Comparison of ENCODE assay signal across 21 cellular contexts in the genomic region with DNA sequence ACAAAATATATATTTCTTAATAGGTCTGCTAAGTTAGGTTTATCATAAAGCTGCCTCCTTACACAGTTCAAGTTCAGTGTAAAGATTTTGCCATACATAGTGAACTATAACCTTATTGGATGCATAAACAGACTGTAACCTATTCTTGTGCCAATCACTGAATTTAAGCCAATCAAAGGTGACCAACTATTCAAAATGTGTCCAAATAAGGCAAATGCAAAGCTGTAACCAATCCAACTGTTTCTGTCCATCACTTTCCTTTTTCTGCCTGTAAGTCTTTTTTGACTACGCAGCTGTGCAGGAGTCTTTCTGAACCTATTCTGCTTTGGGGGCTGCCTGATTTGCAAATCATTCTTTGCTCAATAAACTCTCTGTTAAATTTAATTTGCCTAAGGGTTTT. TPM values are rescaled to one million over a fixed set of nuclear protein-coding genes. Genes with fewer than 3 reads are reported as not detected.
DNase-seq lines count a peak whose midpoint lies in the region; ATAC-seq, FAIRE-seq and TF ChIP-seq lines count a peak whose summit lies in the region.
"Had no signal": no experiment of that assay in that cellular context is flagged by ENCODE, and none has a peak within 500 bp of the region (broad histone marks: within the 10 kb centered on the region; RNA-seq: fewer than 3 reads in every experiment).

No MANE protein-coding gene starts in this region.

- 52% methylated on average over 1 of the region's 1 CpG for WGBS in GM12878 (ENCODE audit: insufficient coverage, insufficient replicate concordance, low lambda C conversion rate, missing lambda C conversion rate)

- H3K4me1 ChIP-seq in GM12878 (ENCODE audit: control insufficient read depth, insufficient read depth, low read length) = peaks cover 22% of the 10 kb centered on the region
- H3K4me1 ChIP-seq: lower lobe of right lung had no signal

- DNase-seq in DMS53 (lab: John Stamatoyannopoulos, UW) = peak; percentile 73
- DNase-seq in GM19239 (ENCODE audit: insufficient read length, low spot score) = no peak
- DNase-seq in NCI-H526 (lab: John Stamatoyannopoulos, UW) = peak; percentile 27 to 33
- peak; percentile 51 for DNase-seq in GM12878 (ENCODE audit: low read depth, low spot score)
- DNase-seq in superior temporal gyrus (ENCODE audit: extremely low spot score) = no peak
- no peak for DNase-seq in caudate nucleus (lab: John Stamatoyannopoulos, UW)
- DNase-seq in central memory CD4-positive, alpha-beta T cell = no peak
- DNase-seq: activated CD4-positive, alpha-beta T cell treated with anti-CD3 and anti-CD28 coated beads, Interleukin-2, amount 10 ng/mL, durations not matched to agents 7 days and 5 days; activated naive CD4-positive, alpha-beta T cell treated with anti-CD3 and anti-CD28 coated beads, Interleukin-2, amount 50 U/mL, for 16 hours; AML-193; Caco-2; endodermal cell; lower lobe of right lung; NCI-H2227 treated with DMSO at 0.1 percent for 48 hours; posterior cingulate gyrus; T1000 had no signal

- TF ChIP-seq EP300 in GM12878 (IDR thresholded peaks at IDR 0.05; ENCODE audit: borderline replicate concordance in 1 of 2, control insufficient read depth in 1 of 2, low read depth in 2 of 2, low read length in 2 of 2) = no peak

- in situ Hi-C loops in GM12878 (cut with MboI) = no loop called here

- H3K79me2 ChIP-seq in GM12878 (ENCODE audit: control insufficient read depth, insufficient read depth, low read length) = no peaks in the 10 kb centered on the region

- POLR2A ChIA-PET in GM12878 (lab: Charles Lee) = interaction anchor here (0.5 to 1.7 kb wide), 11 partner anchors 11 to 98 kb away, joined by 3 to 6 read pairs (median 4); no protein-coding TSS in a partner anchor

- H3K36me3 ChIP-seq in GM12878 (ENCODE audit: control insufficient read depth in 2 of 2, insufficient read depth in 2 of 2, low read length in 1 of 2) = no peaks in the 10 kb centered on the region
- H3K36me3 ChIP-seq: lower lobe of right lung, thoracic aorta had no signal

- H3K4me3 ChIP-seq in GM12878 = no peak overlapping the region
- H3K4me3 ChIP-seq: lower lobe of right lung, skin epidermis, thoracic aorta had no signal

- TF ChIP-seq CTCF in GM12878 (IDR thresholded peaks at IDR 0.05 in 2 of 3, conservative IDR thresholded peaks at IDR 0.05 in 1 of 3; ENCODE audit: control insufficient read depth in 2 of 3, extremely low read depth in 1 of 3, insufficient read depth in 1 of 3, low read depth in 3 of 3, low read length in 3 of 3) = no peak

- peak; percentile 78 for FAIRE-seq in GM19239 (lab: Jason Lieb, UNC)
- peak; percentile 84 for FAIRE-seq in GM12878 (lab: Jason Lieb, UNC)
- FAIRE-seq: astrocyte, islet of Langerhans had no signal

- H3K27ac ChIP-seq in GM12878 (ENCODE audit: control insufficient read depth, insufficient read depth) (peak overlapping the region; percentile 94), caudate nucleus (ENCODE audit: low read depth, low read length) (no peak overlapping the region)
- H3K27ac ChIP-seq: lower lobe of right lung, skin epidermis, thoracic aorta had no signal

- peak overlapping the region; percentile 66 for H3K9ac ChIP-seq in GM12878 (ENCODE audit: control insufficient read depth, insufficient read depth, low read length)

- peak overlapping the region; percentile 65 for H2AFZ ChIP-seq in GM12878 (ENCODE audit: control insufficient read depth, low read depth, low read length)

- TF ChIP-seq RAD21 in GM12878 (IDR thresholded peaks at IDR 0.05; ENCODE audit: insufficient read depth, low read depth, low read length) = no peak

- H3K9me3 ChIP-seq in GM12878 (replicated peaks; ENCODE audit: control insufficient read depth, insufficient read depth, low read length) = no peaks in the 10 kb centered on the region; the same call in 2 of the 3 replicates
- H3K9me3 ChIP-seq: Caco-2, lower lobe of right lung, thoracic aorta had no signal

- RAD21 ChIA-PET in GM12878 (lab: Charles Lee; ENCODE audit: unreplicated experiment) = interaction anchor here (0.7 to 2.5 kb wide), 14 partner anchors 8 to 175 kb away, joined by 3 to 17 read pairs (median 7); partner anchors contain the start of gene DNMBP

- CTCF ChIA-PET in GM12878 (lab: Yijun Ruan, JAX) = interaction anchor here (0.7 to 3.0 kb wide), 18 partner anchors 10 to 175 kb away, joined by 3 to 33 read pairs (median 4); partner anchors contain the start of gene DNMBP

- H4K20me1 ChIP-seq in GM12878 (ENCODE audit: control insufficient read depth, insufficient read depth) = no peaks in the 10 kb centered on the region

- no peak for TF ChIP-seq POLR2A in GM12878 (IDR thresholded peaks at IDR 0.05; ENCODE audit: low read depth, low read length)

- no peaks in the 10 kb centered on the region for H3K27me3 ChIP-seq in GM12878 (replicated peaks in 1 of 2; ENCODE audit: control insufficient read depth in 2 of 2, insufficient read depth in 2 of 2, low read length in 1 of 2)

- peak overlapping the region; percentile 82 for H3K4me2 ChIP-seq in GM12878 (ENCODE audit: control insufficient read depth, insufficient read depth)

- peak; percentile 74 for ATAC-seq in GM12878
- no peak for ATAC-seq in GM18511 (IDR thresholded peaks at IDR 0.05; ENCODE audit: unreplicated experiment)
- ATAC-seq: lower lobe of right lung had no signal

- BruUV-seq in GM12878 (replicated peaks; lab: Mats Ljungman, UMichigan) = no TSS peak

- intact Hi-C loops in GM12878 (cut with micrococcal nuclease; ENCODE audit: unreplicated experiment) = no loop called here

- SMC1A ChIA-PET in GM12878 (lab: Charles Lee; ENCODE audit: uncharacterized antibody, unreplicated experiment) = interaction anchor here (0.7 to 6.3 kb wide), 14 partner anchors 9 to 176 kb away, joined by 3 to 54 read pairs (median 7); partner anchors contain the start of gene DNMBP

TF ChIP-seq in GM12878, 131 proteins besides CTCF, POLR2A, EP300 and RAD21 (continues in another document):
- TF ChIP-seq GATAD2B (conservative IDR thresholded peaks at IDR 0.05; ENCODE audit: low read depth) = no peak
- TF ChIP-seq POU2F2 (IDR thresholded peaks at IDR 0.05; ENCODE audit: borderline replicate concordance, low read depth, low read length) = peak; percentile 25; the same call in 1 of the 3 replicates
- TF ChIP-seq MYB (IDR thresholded peaks at IDR 0.05; ENCODE audit: borderline replicate concordance, low read depth, low read length) = no peak
- TF ChIP-seq IKZF1 (conservative IDR thresholded peaks at IDR 0.05) = no peak
- peak; percentile 78 for TF ChIP-seq PBX3 (IDR thresholded peaks at IDR 0.05; ENCODE audit: insufficient replicate concordance, low read depth, low read length)
- TF ChIP-seq, protein P1, sequence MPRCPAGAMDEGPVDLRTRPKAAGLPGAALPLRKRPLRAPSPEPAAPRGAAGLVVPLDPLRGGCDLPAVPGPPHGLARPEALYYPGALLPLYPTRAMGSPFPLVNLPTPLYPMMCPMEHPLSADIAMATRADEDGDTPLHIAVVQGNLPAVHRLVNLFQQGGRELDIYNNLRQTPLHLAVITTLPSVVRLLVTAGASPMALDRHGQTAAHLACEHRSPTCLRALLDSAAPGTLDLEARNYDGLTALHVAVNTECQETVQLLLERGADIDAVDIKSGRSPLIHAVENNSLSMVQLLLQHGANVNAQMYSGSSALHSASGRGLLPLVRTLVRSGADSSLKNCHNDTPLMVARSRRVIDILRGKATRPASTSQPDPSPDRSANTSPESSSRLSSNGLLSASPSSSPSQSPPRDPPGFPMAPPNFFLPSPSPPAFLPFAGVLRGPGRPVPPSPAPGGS (IDR thresholded peaks at IDR 0.05; ENCODE audit: borderline replicate concordance, insufficient read depth, low read depth, low read length, poor library complexity, severe bottlenecking) = no peak

RNA-seq across cellular contexts. Expression of gene DNMBP, which starts 11.6 kb away (rescaled TPM):
- 97.9 and 99.8 TPM in 2 replicates for total RNA-seq in GM12878 (2013; cell fraction: nucleolus; rRNA removed)
- total RNA-seq in GM12878 (2014; rRNA removed) = 22.2 and 23.2 TPM in 2 replicates
- total RNA-seq in GM12878 (2014; rRNA removed; fragmentation: Illumina TruSeq; extraction: Trizol) = 25.9 and 26.8 TPM in 2 replicates
- 39.4 and 40.5 TPM in 2 replicates for total RNA-seq in GM12878 (2021)
- 21.3 TPM for polyA plus RNA-seq in GM12878 (2011; ENCODE audit: low read depth)
- polyA plus RNA-seq in GM12878 (2011; rRNA removed) = 10.5 and 13.0 TPM in 2 replicates
- polyA plus RNA-seq in GM12878 (2011; cell fraction: cytosol; rRNA removed) = 12.4 and 17.4 TPM in 2 replicates
- 19.4 and 26.2 TPM in 2 replicates for polyA plus RNA-seq in GM12878 (2011; cell fraction: nucleus; rRNA removed)
- polyA plus RNA-seq in GM12878 (2012) = 26.1 and 36.2 TPM in 2 replicates
- 45.0 and 45.2 TPM in 2 replicates for polyA plus RNA-seq in GM12878 (2014; fragmentation: Illumina TruSeq; extraction: Trizol)
- 1 to 10 TPM; 7.1 to 9.8 TPM for polyA plus RNA-seq in GM12878 (2014; fragmentation: Nextera tagmentation; extraction: Ambion mirVana)
- polyA plus RNA-seq in GM12878 (2014; rRNA removed) = 23.3 and 24.7 TPM in 2 replicates
- 10 to 100 TPM; 20.5 to 20.8 TPM for polyA plus RNA-seq in GM12878 (2016; fragmentation: Nextera tagmentation; extraction: Ambion mirVana)
- polyA minus RNA-seq in GM12878 (2011; rRNA and poly(A)+ RNA removed) = 15.4 and 17.2 TPM in 2 replicates
- polyA minus RNA-seq in GM12878 (2011; cell fraction: cytosol; rRNA and poly(A)+ RNA removed) = 7.2 and 10.7 TPM in 2 replicates
- polyA minus RNA-seq in GM12878 (2011; cell fraction: nucleus; rRNA and poly(A)+ RNA removed) = 12.7 and 22.6 TPM in 2 replicates

Comparison
In these comparisons a context has a peak if more than half of its experiments do, and no peak if none do; other contexts are left out.
1. DNase-seq: peak in DMS53 (single experiment), NCI-H526 (2 of 2) and GM12878 (single experiment); none in GM19239 (single experiment), superior temporal gyrus (single experiment), caudate nucleus (0 of 61) and central memory CD4-positive, alpha-beta T cell (single experiment).